In genomic region chr2:124664363-124664762, GRCh38 we compare ENCODE assay signal across 32 cellular contexts.
"Had no signal": no experiment of that assay in that cellular context is flagged by ENCODE, and none has a peak within 500 bp of the region (broad histone marks: within the 10 kb centered on the region; RNA-seq: fewer than 3 reads in every experiment).

No MANE protein-coding gene starts in this region.

- H3K4me3 ChIP-seq: Peyer's patch, SK-N-MC had no signal

- H3K9me3 ChIP-seq: Peyer's patch had no signal

- H3K4me1 ChIP-seq: Peyer's patch had no signal

- ATAC-seq: activated CD8-positive, alpha-beta T cell treated with anti-CD3 and anti-CD28 coated beads for 36 hours; activated T-cell treated with anti-CD3 and anti-CD28 coated beads, Interleukin-2, amount 50 U/mL, for 72 hours; activated T-helper 17 cell treated with anti-CD3 and anti-CD28 coated beads, Interleukin-2, amount 50 U/mL, for 72 hours; PC-3 had no signal

- H3K27ac ChIP-seq: brain microvascular endothelial cell, Peyer's patch, SK-N-MC had no signal

- H3K27me3 ChIP-seq: brain microvascular endothelial cell, Peyer's patch had no signal

- H3K36me3 ChIP-seq: brain microvascular endothelial cell, Peyer's patch, WERI-Rb-1 had no signal

- DNase-seq: activated CD4-positive, alpha-beta T cell treated with anti-CD3 and anti-CD28 coated beads for 1 hour; activated CD4-positive, alpha-beta T cell treated with anti-CD3 and anti-CD28 coated beads for 48 hours; activated CD4-positive, alpha-beta T cell treated with anti-CD3 and anti-CD28 coated beads, Interleukin-2, amount 50 U/mL, for 4 hours; activated CD4-positive, CD25-positive, alpha-beta regulatory T cell; activated CD8-positive, alpha-beta T cell treated with anti-CD3 and anti-CD28 coated beads for 36 hours; activated effector memory CD4-positive, alpha-beta T cell treated with anti-CD3 and anti-CD28 coated beads, Interleukin-2, amount 50 U/mL, for 16 hours; activated naive CD4-positive, alpha-beta T cell; activated naive CD4-positive, alpha-beta T cell treated with anti-CD3 and anti-CD28 coated beads, Interleukin-2, amount 50 U/mL, for 16 hours; activated naive CD8-positive, alpha-beta T cell treated with anti-CD3 and anti-CD28 coated beads for 36 hours; activated T-cell treated with anti-CD3 and anti-CD28 coated beads, Interleukin-2, amount 50 U/mL, for 1 hour; activated T-cell treated with anti-CD3 and anti-CD28 coated beads, Interleukin-2, amount 50 U/mL, for 72 hours; amniotic stem cell; aorta; brain microvascular endothelial cell; Karpas-422; KBM-7; NCI-H1105; NCI-H1417 treated with DMSO at 0.1 percent for 48 hours; NCI-H1930; NCI-H2081 treated with DMSO at 0.1 percent for 48 hours; NCI-H2171; NCI-H510A; NCI-H526; NCI-H748 treated with DMSO at 0.1 percent for 48 hours; NK-92 treated with Interleukin-12 subunit alpha and Interleukin-12 subunit beta, amount 100 ng/mL, for 24 hours; PC-3; Peyer's patch; RPMI8226; T1000; WERI-Rb-1 had no signal
